In genomic region chr18:59517446-59518171, GRCh38 we compare ENCODE assay signal across 15 cellular contexts.
A peak's percentile ranks its signal among the peaks of the same experiment; 100 is the strongest.
DNase-seq lines count a peak whose midpoint lies in the region; ATAC-seq and TF ChIP-seq lines count a peak whose summit lies in the region.
"Had no signal": no experiment of that assay in that cellular context is flagged by ENCODE, and none has a peak within 500 bp of the region (broad histone marks: within the 10 kb centered on the region; RNA-seq: fewer than 3 reads in every experiment).

No MANE protein-coding gene starts in this region.

- peak; percentile 27 for DNase-seq in left cardiac atrium
- DNase-seq in cardiac septum (ENCODE audit: low spot score) = no peak
- peak; percentile 70 for DNase-seq in SK-N-SH
- no peak for DNase-seq in left ventricle myocardium superior
- DNase-seq in upper lobe of right lung = no peak
- DNase-seq in retina = no peak
- DNase-seq: activated CD4-positive, alpha-beta T cell treated with anti-CD3 and anti-CD28 coated beads for 36 hours; GDM1; kidney; MM.1S; NCI-H774; SW 1271 had no signal

- CTCF ChIA-PET in SK-N-SH (lab: Yijun Ruan, JAX) = interaction anchor here (0.6 to 2.3 kb wide), 10 partner anchors 9 to 306 kb away, joined by 3 to 13 read pairs (median 4); no protein-coding TSS in a partner anchor

- peaks cover 5 to 32% of the 10 kb centered on the region in 2 experiments; a peak in 3 of 4 replicates for H3K4me1 ChIP-seq in SK-N-SH (ENCODE audit: control insufficient read depth in 1 of 2, insufficient read depth in 2 of 2, low read depth in 1 of 2, low read length in 1 of 2)
- peaks cover 32% of the 10 kb centered on the region for H3K4me1 ChIP-seq in upper lobe of right lung

- peak in 1 of 2 experiments; percentile 95; a peak in 1 of 4 replicates for TF ChIP-seq EP300 in SK-N-SH (IDR thresholded peaks at IDR 0.05; ENCODE audit: borderline replicate concordance in 1 of 2, low read depth in 1 of 2, low read length in 1 of 2)

- no peaks in the 10 kb centered on the region for H3K27me3 ChIP-seq in SK-N-SH (ENCODE audit: insufficient read depth)
- no peaks in the 10 kb centered on the region for H3K27me3 ChIP-seq in upper lobe of right lung

- TF ChIP-seq CTCF in SK-N-SH (IDR thresholded peaks at IDR 0.05) (no peak), upper lobe of right lung (IDR thresholded peaks at IDR 0.05) (no peak)

- H2AFZ ChIP-seq in SK-N-SH (ENCODE audit: low read depth) = no peak overlapping the region

- H3K4me2 ChIP-seq in SK-N-SH = no peak overlapping the region

- no peak for ATAC-seq in left cardiac atrium
- peak; percentile 17 for ATAC-seq in left ventricle myocardium superior
- ATAC-seq in upper lobe of right lung = peak; percentile 18
- no peak for ATAC-seq in HG02970 (IDR thresholded peaks at IDR 0.05; ENCODE audit: low FRiP score, unreplicated experiment)
- no peak for ATAC-seq in GM21367 (IDR thresholded peaks at IDR 0.05; ENCODE audit: unreplicated experiment)
- ATAC-seq: activated CD4-positive, alpha-beta T cell treated with anti-CD3 and anti-CD28 coated beads for 36 hours had no signal

- H3K9me2 ChIP-seq in SK-N-SH = no peaks in the 10 kb centered on the region

- H3K4me3 ChIP-seq in SK-N-SH (ENCODE audit: low read depth in 2 of 2, low read length in 1 of 2) = no peak overlapping the region
- H3K4me3 ChIP-seq in upper lobe of right lung = no peak overlapping the region

- POLR2A ChIA-PET in SK-N-SH (lab: Yijun Ruan, JAX) = interaction anchor here (1.4 kb wide), 1 partner anchor 39 kb away, joined by 5 read pairs; no protein-coding TSS in a partner anchor

- H3K36me3 ChIP-seq in SK-N-SH (replicated peaks in 1 of 2; ENCODE audit: control insufficient read depth in 1 of 2, insufficient read depth in 2 of 2, low read length in 1 of 2) (no peaks in the 10 kb centered on the region), upper lobe of right lung (no peaks in the 10 kb centered on the region)
- H3K36me3 ChIP-seq: neutrophil had no signal

- no peaks in the 10 kb centered on the region for H3F3A ChIP-seq in SK-N-SH (replicated peaks; ENCODE audit: insufficient read depth)

- 34% methylated on average over 4 of the region's 4 CpGs for WGBS in SK-N-SH (ENCODE audit: low lambda C conversion rate)

- intact Hi-C loops in left cardiac atrium (cut with DNase I) (no loop called here), cardiac septum (cut with DNase I) (loop anchor here (2.0 kb wide), 2 partner anchors 33 to 47 kb away; no protein-coding TSS in a partner anchor), left ventricle myocardium superior (cut with micrococcal nuclease) (no loop called here), upper lobe of right lung (cut with DNase I) (no loop called here)

- no peaks in the 10 kb centered on the region for H4K20me1 ChIP-seq in SK-N-SH (ENCODE audit: insufficient read depth)

- peak; percentile 28 for TF ChIP-seq RAD21 in SK-N-SH (IDR thresholded peaks at IDR 0.05; ENCODE audit: low read length)

- H3K27ac ChIP-seq in SK-N-SH (ENCODE audit: low read depth in 2 of 2, low read length in 1 of 2) = peak overlapping the region in 1 of 2 experiments; percentile 89; a peak in 2 of 4 replicates
- H3K27ac ChIP-seq in upper lobe of right lung = no peak overlapping the region
- H3K27ac ChIP-seq: neutrophil had no signal

- no peaks in the 10 kb centered on the region; the same call in 1 of the 2 replicates for H3K79me2 ChIP-seq in SK-N-SH (ENCODE audit: insufficient read depth)

- H3K9me3 ChIP-seq in SK-N-SH (no peaks in the 10 kb centered on the region), upper lobe of right lung (no peaks in the 10 kb centered on the region)
- H3K9me3 ChIP-seq: neutrophil had no signal

- no peak overlapping the region for H3K9ac ChIP-seq in SK-N-SH

TF ChIP-seq in SK-N-SH, 30 proteins besides CTCF, POLR2A, EP300 and RAD21:
- TF ChIP-seq TCF12 (IDR thresholded peaks at IDR 0.05) = peak; percentile 60
- TF ChIP-seq GATA2 (CRISPR knock-in tag; IDR thresholded peaks at IDR 0.05) = peak; percentile 67
- TF ChIP-seq TAF1 (IDR thresholded peaks at IDR 0.05; ENCODE audit: borderline replicate concordance, low read depth, low read length) = no peak
- no peak for TF ChIP-seq FOSL2 (IDR thresholded peaks at IDR 0.05; ENCODE audit: borderline replicate concordance, low read depth)
- peak; percentile 25; the same call in 1 of the 2 replicates for TF ChIP-seq POLR2AphosphoS5 (IDR thresholded peaks at IDR 0.05; ENCODE audit: low read depth, low read length)
- TF ChIP-seq CHD2 (IDR thresholded peaks at IDR 0.05; ENCODE audit: low read length, partially characterized antibody) = peak; percentile 64
- peak; percentile 88 for TF ChIP-seq RCOR1 (IDR thresholded peaks at IDR 0.05; ENCODE audit: low read length)
- no peak for TF ChIP-seq FOXM1 (IDR thresholded peaks at IDR 0.05; ENCODE audit: low read depth)
- TF ChIP-seq REST (IDR thresholded peaks at IDR 0.05; ENCODE audit: low read depth, low read length) = peak; percentile 97
- TF ChIP-seq YY1 (IDR thresholded peaks at IDR 0.05; ENCODE audit: low read depth) = no peak
- TF ChIP-seq FOXJ3 (CRISPR knock-in tag; IDR thresholded peaks at IDR 0.05) = peak; percentile 42; the same call in 1 of the 2 replicates

Comparison
In these comparisons a context has a peak if more than half of its experiments do, and no peak if none do; other contexts are left out.
1. ATAC-seq: peak in left ventricle myocardium superior (single experiment) and upper lobe of right lung (single experiment); none in left cardiac atrium (0 of 2), HG02970 (single experiment) and GM21367 (single experiment).
2. DNase-seq: peak in left cardiac atrium (single experiment) and SK-N-SH (single experiment); none in cardiac septum (single experiment), left ventricle myocardium superior (single experiment), upper lobe of right lung (single experiment) and retina (single experiment).